ENCODE assay signal across 22 cellular contexts in genomic region chr14:105083926-105084685, GRCh38. TPM values are rescaled to one million over a fixed set of nuclear protein-coding genes. Genes with fewer than 3 reads are reported as not detected.
DNase-seq lines count a peak whose midpoint lies in the region; ATAC-seq, FAIRE-seq and TF ChIP-seq lines count a peak whose summit lies in the region.
"Had no signal": no experiment of that assay in that cellular context is flagged by ENCODE, and none has a peak within 500 bp of the region (broad histone marks: within the 10 kb centered on the region; RNA-seq: fewer than 3 reads in every experiment).

No MANE protein-coding gene starts in this region.

- no peak for ATAC-seq in A549
- ATAC-seq in CD4-positive, CD25-positive, alpha-beta regulatory T cell (ENCODE audit: low read depth in 2 of 2) = no peak
- ATAC-seq in effector memory CD8-positive, alpha-beta T cell (replicated peaks) = no peak
- ATAC-seq: Right ventricle myocardium inferior had no signal

- H4K20me1 ChIP-seq in H1 (replicated peaks in 1 of 2; ENCODE audit: control insufficient read depth in 1 of 2, insufficient read depth in 2 of 2, low read length in 2 of 2) = peaks cover 3% of the 10 kb centered on the region in 2 experiments

- no peak overlapping the region for H3K14ac ChIP-seq in H1 (ENCODE audit: insufficient read length)

- H3K56ac ChIP-seq in H1 (replicated peaks; ENCODE audit: insufficient read length, low read depth, low read length) = peak overlapping the region; percentile 39

- peaks cover 31% of the 10 kb centered on the region for H3K4me1 ChIP-seq in A549
- peaks cover 19% of the 10 kb centered on the region for H3K4me1 ChIP-seq in CD4-positive, CD25-positive, alpha-beta regulatory T cell (ENCODE audit: control insufficient read depth, insufficient read depth, low read length, poor library complexity, severe bottlenecking)
- peaks cover 0 to 10% (median 5%) of the 10 kb centered on the region in 4 experiments; a peak in 3 of 7 replicates for H3K4me1 ChIP-seq in H1 (replicated peaks in 1 of 4; ENCODE audit: control insufficient read depth in 3 of 4, insufficient read depth in 4 of 4, low read length in 3 of 4)

- peaks cover 26% of the 10 kb centered on the region; the same call in 1 of the 2 replicates for H3K23me2 ChIP-seq in H1 (ENCODE audit: low read depth, low read length)

- TF ChIP-seq POLR2A in A549 (IDR thresholded peaks at IDR 0.05; ENCODE audit: low read length) (0 out of 2 replicates have a peak, but pooled peaks have one; percentile 11), H1 (IDR thresholded peaks at IDR 0.05; ENCODE audit: control extremely low read depth in 1 of 2, low read depth in 2 of 2, low read length in 2 of 2) (no peak)

- H3K4ac ChIP-seq in H1 (replicated peaks; ENCODE audit: insufficient read length, low read depth, low read length) = no peak overlapping the region

- POLR2A ChIA-PET in A549 (lab: Yijun Ruan, JAX) (no interaction called here), H1 (lab: Charles Lee; ENCODE audit: partially characterized antibody) (no interaction called here), GM10248 (lab: Yijun Ruan, JAX) (no interaction called here)

- H3K9me3 Mint-ChIP-seq in CD4-positive, CD25-positive, alpha-beta regulatory T cell = peaks cover 0 to 2% (median 0%) of the 10 kb centered on the region in 7 donors
- H3K9me3 Mint-ChIP-seq in effector memory CD8-positive, alpha-beta T cell = no peaks in the 10 kb centered on the region
- peaks cover 0 to 10% (median 0%) of the 10 kb centered on the region in 7 donors for H3K9me3 Mint-ChIP-seq in CD14-positive monocyte
- H3K9me3 Mint-ChIP-seq: CD8-positive, alpha-beta memory T cell had no signal

- H3K4me3 Mint-ChIP-seq in CD4-positive, CD25-positive, alpha-beta regulatory T cell = peak overlapping the region in 3 of 4 donors; percentile 5 to 41 (median 16)
- no peak overlapping the region for H3K4me3 Mint-ChIP-seq in effector memory CD8-positive, alpha-beta T cell
- peak overlapping the region in 1 of 2 donors; percentile 39 for H3K4me3 Mint-ChIP-seq in CD14-positive monocyte

- no peak for TF ChIP-seq RAD21 in A549 (conservative IDR thresholded peaks at IDR 0.05 in 1 of 2, IDR thresholded peaks at IDR 0.05 in 1 of 2)
- no peak for TF ChIP-seq RAD21 in H1 (IDR thresholded peaks at IDR 0.05 in 1 of 2, conservative IDR thresholded peaks at IDR 0.05 in 1 of 2; ENCODE audit: low read depth in 2 of 2, low read length in 2 of 2)

- no peak overlapping the region for H2BK120ac ChIP-seq in H1 (replicated peaks; ENCODE audit: low read depth, low read length)

- no peaks in the 10 kb centered on the region for H3K79me2 ChIP-seq in H1 (ENCODE audit: control insufficient read depth in 1 of 2, insufficient read depth in 2 of 2, low read length in 2 of 2)

- no peak overlapping the region for H3K18ac ChIP-seq in H1 (ENCODE audit: extremely low read depth, low read length)

- no peak overlapping the region for H2BK12ac ChIP-seq in H1 (ENCODE audit: low read depth, low read length)

- peaks cover 0 to 27% (median 4%) of the 10 kb centered on the region in 4 donors for H3K4me1 Mint-ChIP-seq in CD4-positive, CD25-positive, alpha-beta regulatory T cell
- H3K4me1 Mint-ChIP-seq in effector memory CD8-positive, alpha-beta T cell (ENCODE audit: low read depth in 2 of 2) = peaks cover 11 to 20% of the 10 kb centered on the region in 2 donors
- H3K4me1 Mint-ChIP-seq in CD14-positive monocyte = peaks cover 15% of the 10 kb centered on the region

- H2BK15ac ChIP-seq in H1 (ENCODE audit: low read length) = no peak overlapping the region

- H3K9ac ChIP-seq in H1 (replicated peaks in 1 of 4; ENCODE audit: extremely low read depth in 1 of 4, low read depth in 3 of 4, low read length in 3 of 4) = no peak overlapping the region
- H3K9ac ChIP-seq: KMS-11 had no signal

- H3K4me3 ChIP-seq in A549 (no peak overlapping the region), H1 (ENCODE audit: extremely low read depth in 1 of 4, insufficient read depth in 2 of 4, low read depth in 3 of 4, low read length in 4 of 4) (no peak overlapping the region)
- no peak overlapping the region for H3K4me3 ChIP-seq in CD4-positive, CD25-positive, alpha-beta regulatory T cell (ENCODE audit: low read depth, low read length)

- no peak overlapping the region for H2AK5ac ChIP-seq in H1 (ENCODE audit: low read depth, low read length)

- DNase-seq in A549 (ENCODE audit: low read depth in 1 of 2, low spot score in 1 of 2) = no peak
- no peak for DNase-seq in CD4-positive, CD25-positive, alpha-beta regulatory T cell
- DNase-seq in H1 (ENCODE audit: low read depth in 1 of 2, low spot score in 2 of 2) = no peak
- peak; percentile 38 for DNase-seq in posterior vena cava (ENCODE audit: low spot score)
- no peak for DNase-seq in GM10248 (ENCODE audit: extremely low spot score)
- DNase-seq in effector memory CD8-positive, alpha-beta T cell = no peak
- DNase-seq in CD14-positive monocyte (ENCODE audit: low spot score) = no peak
- DNase-seq: CD8-positive, alpha-beta memory T cell; DND-41; NCI-H1048; NCI-H146; NCI-H2081; NCI-H510A; NCI-H774 had no signal

- no peak overlapping the region for H3K23ac ChIP-seq in H1 (ENCODE audit: insufficient read length)

- H3K27ac ChIP-seq in A549 (0 out of 6 replicates have a peak overlapping the region, but pooled peaks of 1 of the 2 experiments have one; percentile 7), H1 (ENCODE audit: low read depth, low read length) (no peak overlapping the region)
- H3K27ac ChIP-seq in CD4-positive, CD25-positive, alpha-beta regulatory T cell (ENCODE audit: insufficient read depth, low read length, poor library complexity, severe bottlenecking) = no peak overlapping the region
- H3K27ac ChIP-seq: KMS-11 had no signal

- no peak for FAIRE-seq in A549 (lab: Jason Lieb, UNC)
- FAIRE-seq in H1 (lab: Jason Lieb, UNC) = no peak
- FAIRE-seq: D721Med, G401.6, GM12891, GM18507, H54 had no signal

- no peaks in the 10 kb centered on the region for H3K36me3 Mint-ChIP-seq in CD4-positive, CD25-positive, alpha-beta regulatory T cell
- peaks cover 7% of the 10 kb centered on the region for H3K36me3 Mint-ChIP-seq in effector memory CD8-positive, alpha-beta T cell (ENCODE audit: insufficient read depth)
- peaks cover 0 to 2% of the 10 kb centered on the region in 2 donors for H3K36me3 Mint-ChIP-seq in CD14-positive monocyte

- no peak overlapping the region for H4K5ac ChIP-seq in H1 (ENCODE audit: insufficient read length, low read depth, low read length)

- WGBS in A549 (ENCODE audit: missing lambda C conversion rate) = 96% methylated on average over 4 of the region's 4 CpGs
- 67% methylated on average over 4 of the region's 4 CpGs; no CpG with 5 or more reads in 1 of the 2 experiments for WGBS in H1 (ENCODE audit: extremely low coverage in 1 of 2, insufficient coverage in 1 of 2, insufficient read length in 1 of 2, insufficient replicate concordance in 2 of 2, low coverage in 1 of 2, low lambda C conversion rate in 2 of 2, missing lambda C conversion rate in 1 of 2), 2 experiments

- TF ChIP-seq EP300 in A549 (IDR thresholded peaks at IDR 0.05) (no peak), H1 (IDR thresholded peaks at IDR 0.05; ENCODE audit: borderline replicate concordance in 1 of 2, low read depth in 2 of 2, low read length in 2 of 2) (no peak)

- no peak overlapping the region for H2BK5ac ChIP-seq in H1 (ENCODE audit: low read depth, low read length)

- H3K27me3 ChIP-seq in CD4-positive, CD25-positive, alpha-beta regulatory T cell (ENCODE audit: control insufficient read depth, insufficient read depth, low read length) = no peaks in the 10 kb centered on the region
- H3K27me3 ChIP-seq in H1 (replicated peaks in 1 of 4; ENCODE audit: control insufficient read depth in 3 of 4, extremely low read depth in 1 of 4, insufficient read depth in 3 of 4, low read length in 3 of 4) = peaks cover 12 to 41% (median 31%) of the 10 kb centered on the region in 4 experiments

- CTCF ChIA-PET in A549 (lab: Yijun Ruan, JAX) = interaction anchor here (9.1 kb wide), 1 partner anchor 86 kb away, joined by 132 read pairs; the partner anchor contains the start of gene JAG2
- CTCF ChIA-PET in H1 (lab: Charles Lee; ENCODE audit: partially characterized antibody) = interaction anchor here (1.1 to 4.6 kb wide), 4 partner anchors 8 to 112 kb away, joined by 4 to 25 read pairs (median 6); no protein-coding TSS in a partner anchor
- CTCF ChIA-PET in GM10248 (lab: Yijun Ruan, JAX) = interaction anchor here (8.6 to 8.8 kb wide), 2 partner anchors 10 to 22 kb away, joined by 128 to 140 read pairs; partner anchors contain the start of gene GPR132

- H3K27me3 Mint-ChIP-seq in CD4-positive, CD25-positive, alpha-beta regulatory T cell = peaks cover 20% of the 10 kb centered on the region
- H3K27me3 Mint-ChIP-seq in effector memory CD8-positive, alpha-beta T cell = no peaks in the 10 kb centered on the region
- peaks cover 24 to 49% (median 26%) of the 10 kb centered on the region in 3 donors for H3K27me3 Mint-ChIP-seq in CD14-positive monocyte (ENCODE audit: low read depth in 3 of 3)
- H3K27me3 Mint-ChIP-seq: CD8-positive, alpha-beta memory T cell had no signal

- no peak overlapping the region for H4K91ac ChIP-seq in H1 (replicated peaks; ENCODE audit: insufficient read length, low read length)

- TF ChIP-seq CTCF in A549 (IDR thresholded peaks at IDR 0.05) (no peak), H1 (IDR thresholded peaks at IDR 0.05; ENCODE audit: control extremely low read depth in 1 of 3, insufficient read depth in 1 of 3, low read depth in 1 of 3, low read length in 3 of 3) (no peak), GM10248 (IDR thresholded peaks at IDR 0.05; ENCODE audit: control extremely low read depth, extremely low read depth, low read depth, missing control alignments) (no peak), CD14-positive monocyte (IDR thresholded peaks at IDR 0.05) (no peak)

- no peak overlapping the region for H2AFZ ChIP-seq in H1 (ENCODE audit: low read length)

- H4K8ac ChIP-seq in H1 (ENCODE audit: extremely low read depth, insufficient read depth, low read length) = no peak overlapping the region

- H3K9me3 ChIP-seq in A549 (no peaks in the 10 kb centered on the region), H1 (ENCODE audit: insufficient read depth in 2 of 2, low read depth in 1 of 2, low read length in 1 of 2) (peaks cover 0 to 6% of the 10 kb centered on the region in 2 experiments; a peak in 1 of 4 replicates)
- H3K9me3 ChIP-seq in CD4-positive, CD25-positive, alpha-beta regulatory T cell (ENCODE audit: control insufficient read depth in 2 of 2, low read length in 2 of 2) = no peaks in the 10 kb centered on the region

- intact Hi-C loops in posterior vena cava (cut with DNase I) = loop anchor here in 1 of 2 donors (10.0 kb wide), 1 partner anchor 391 kb away; the partner anchor contains the start of gene CRIP2
- intact Hi-C loops in CD14-positive monocyte (cut with micrococcal nuclease) = no loop called here

- no peaks in the 10 kb centered on the region for H3K36me3 ChIP-seq in CD4-positive, CD25-positive, alpha-beta regulatory T cell (ENCODE audit: control insufficient read depth, insufficient read depth, low read length)
- no peaks in the 10 kb centered on the region for H3K36me3 ChIP-seq in H1 (ENCODE audit: control insufficient read depth in 2 of 4, insufficient read depth in 4 of 4, low read length in 3 of 4)

- no peak overlapping the region for H2BK20ac ChIP-seq in H1 (ENCODE audit: low read length)

- no peak overlapping the region for H3K4me2 ChIP-seq in A549
- no peak overlapping the region for H3K4me2 ChIP-seq in H1 (ENCODE audit: insufficient read depth in 1 of 2, low read depth in 2 of 2, low read length in 2 of 2)
- H3K4me2 ChIP-seq: KMS-11 had no signal

- H3K79me1 ChIP-seq in H1 (ENCODE audit: low read depth, low read length) = no peaks in the 10 kb centered on the region

- H3K27ac Mint-ChIP-seq in CD4-positive, CD25-positive, alpha-beta regulatory T cell = peak overlapping the region in 1 of 3 donors; percentile 51
- peak overlapping the region in 1 of 2 donors; percentile 79 for H3K27ac Mint-ChIP-seq in effector memory CD8-positive, alpha-beta T cell
- no peak overlapping the region for H3K27ac Mint-ChIP-seq in CD14-positive monocyte

RNA-seq across cellular contexts. Expression of gene GPR132, which starts 18.9 kb away (rescaled TPM):
- polyA plus RNA-seq in A549 (2011; rRNA removed) (0.19 and 0.49 TPM in 2 replicates), A549 (2017; fragmentation: RNase III; extraction: RNeasy Plus Mini Kit Qiagen cat#74134 plus additional on column Dnase treatment) (0.16 to 0.22 TPM (median 0.18 TPM) in 3 replicates), H1 (2011; rRNA removed) (0.11 and 0.28 TPM in 2 replicates), CD14-positive monocyte (10 to 100 TPM in 1 of 2 donors, 1 to 10 TPM in 1; 6.3 to 13.0 TPM)
- polyA plus RNA-seq in A549 (2012; cell fraction: cytosol; rRNA removed) = 0.12 and 0.39 TPM in 2 replicates
- 2.3 and 3.7 TPM in 2 replicates for polyA plus RNA-seq in A549 (2012; cell fraction: nucleus; rRNA removed)
- 0.62 and 0.73 TPM in 2 replicates for polyA minus RNA-seq in A549 (2011; rRNA and poly(A)+ RNA removed)
- total RNA-seq in CD4-positive, CD25-positive, alpha-beta regulatory T cell = 94.5 TPM
- polyA plus RNA-seq in CD4-positive, CD25-positive, alpha-beta regulatory T cell = 10 to 100 TPM in 3 of 4 donors, 1 to 10 TPM in 1; 8.8 to 17.5 (median 14.6) TPM
- total RNA-seq in H1 (2021; fragmentation: NEBNext Ultra II Directional; extraction: Animal tissue kit (Norgen Biotek cat#: 25700)) = not detected in 2 replicates
- polyA plus RNA-seq in H1 (2011; cell fraction: cytosol; rRNA removed) = 0.26 TPM
- 0.54 TPM for polyA plus RNA-seq in H1 (2011; cell fraction: nucleus; rRNA removed)
- polyA plus RNA-seq in H1 (2012, experiment 1 of 2) = 0.09 to 0.15 TPM (median 0.15 TPM) in 3 of 4 replicates, not detected in the other
- 0.21 TPM for polyA plus RNA-seq in H1 (2012, experiment 2 of 2)
- not detected for polyA plus RNA-seq in H1 (2013, experiment 1 of 2)
- 0.04 TPM for polyA plus RNA-seq in H1 (2013, experiment 2 of 2)
- polyA minus RNA-seq in H1 (2011; rRNA and poly(A)+ RNA removed) = 0.16 TPM in 1 of 2 replicates, not detected in the other
- not detected for polyA minus RNA-seq in H1 (2011; cell fraction: cytosol; rRNA and poly(A)+ RNA removed)
- not detected for polyA minus RNA-seq in H1 (2011; cell fraction: nucleus; rRNA and poly(A)+ RNA removed)
- 1 to 10 TPM; 1.8 to 3.1 TPM for total RNA-seq in posterior vena cava
- total RNA-seq: M059J had no signal

Comparison
In these comparisons a context has a peak if more than half of its experiments do, and no peak if none do; other contexts are left out.
1. H3K4me3 Mint-ChIP-seq: peak in CD4-positive, CD25-positive, alpha-beta regulatory T cell (3 of 4); none in effector memory CD8-positive, alpha-beta T cell (0 of 2).
2. Of the 18 proteins assayed by ChIP-seq in both H1 and A549: peak only in H1: none; only in A549: POLR2A; in both: none; in neither: 17.